12 cellular contexts compared by ENCODE assay signal in genomic region chr19:35122687-35123551, GRCh38. TPM values are rescaled to one million over a fixed set of nuclear protein-coding genes. Genes with fewer than 3 reads are reported as not detected.
DNase-seq lines count a peak whose midpoint lies in the region; ATAC-seq and TF ChIP-seq lines count a peak whose summit lies in the region.
"Had no signal": no experiment of that assay in that cellular context is flagged by ENCODE, and none has a peak within 500 bp of the region (broad histone marks: within the 10 kb centered on the region; RNA-seq: fewer than 3 reads in every experiment).

No MANE protein-coding gene starts in this region.

- no peaks in the 10 kb centered on the region for H3K9me3 ChIP-seq in NT2/D1 (ENCODE audit: insufficient read depth, low read length)
- H3K9me3 ChIP-seq in psoas muscle, result no peaks in the 10 kb centered on the region

- H3K36me3 Mint-ChIP-seq in activated CD4-positive, alpha-beta T cell treated with anti-CD3 and anti-CD28 coated beads, Interleukin-2, amount 10 ng/mL, durations not matched to agents 7 days and 5 days (ENCODE audit: low read depth), result no peaks in the 10 kb centered on the region

- CTCF ChIA-PET in activated CD4-positive, alpha-beta T cell treated with anti-CD3 and anti-CD28 coated beads, Interleukin-2, amount 10 ng/mL, durations not matched to agents 7 days and 5 days (lab: Charles Lee), result interaction anchor here (4.9 kb wide), 1 partner anchor 13 kb away, joined by 28 read pairs; the partner anchor contains the start of gene LGI4

- 70 to 76% (median 70%) methylated on average over 19 of the region's 19 CpGs for WGBS in psoas muscle, 3 donors

- intact Hi-C loops in psoas muscle (cut with DNase I), result no loop called here

- H3K27me3 ChIP-seq in NT2/D1 (ENCODE audit: insufficient read depth, insufficient read length), result no peaks in the 10 kb centered on the region
- no peaks in the 10 kb centered on the region for H3K27me3 ChIP-seq in psoas muscle (ENCODE audit: insufficient read depth in 3 of 3, low read length in 2 of 3)

- DNase-seq in NT2/D1 (ENCODE audit: low read depth, low spot score), result no peak
- peak; percentile 94 for DNase-seq in epithelial cell of esophagus (ENCODE audit: low read depth)
- no peak for DNase-seq in psoas muscle
- no peak for DNase-seq in COR-L47 (lab: John Stamatoyannopoulos, UW)
- DNase-seq in activated CD4-positive, alpha-beta T cell treated with anti-CD3 and anti-CD28 coated beads, Interleukin-2, amount 10 ng/mL, durations not matched to agents 7 days and 5 days, result no peak
- DNase-seq in NCI-H2227 treated with DMSO at 0.1 percent for 48 hours (lab: John Stamatoyannopoulos, UW), result no peak
- DNase-seq: activated CD4-positive, alpha-beta T cell treated with anti-CD3 and anti-CD28 coated beads for 36 hours; NCI-H187 had no signal

- POLR2A ChIA-PET in activated CD4-positive, alpha-beta T cell treated with anti-CD3 and anti-CD28 coated beads, Interleukin-2, amount 10 ng/mL, durations not matched to agents 7 days and 5 days (lab: Charles Lee), result no interaction called here

- peak overlapping the region; percentile 71 for H3K27ac ChIP-seq in 22Rv1
- peak overlapping the region; percentile 78 for H3K27ac ChIP-seq in psoas muscle

- peaks cover 16% of the 10 kb centered on the region for H3K4me1 Mint-ChIP-seq in activated CD4-positive, alpha-beta T cell treated with anti-CD3 and anti-CD28 coated beads, Interleukin-2, amount 10 ng/mL, durations not matched to agents 7 days and 5 days

- H3K4me3 Mint-ChIP-seq in activated CD4-positive, alpha-beta T cell treated with anti-CD3 and anti-CD28 coated beads, Interleukin-2, amount 10 ng/mL, durations not matched to agents 7 days and 5 days, result no peak overlapping the region

- no peaks in the 10 kb centered on the region for H3K27me3 Mint-ChIP-seq in activated CD4-positive, alpha-beta T cell treated with anti-CD3 and anti-CD28 coated beads, Interleukin-2, amount 10 ng/mL, durations not matched to agents 7 days and 5 days
- H3K27me3 Mint-ChIP-seq: activated CD4-positive, alpha-beta T cell treated with anti-CD3 and anti-CD28 coated beads for 36 hours; activated T-helper 17 cell treated with anti-CD3 and anti-CD28 coated beads, Interleukin-2, amount 50 U/mL, for 72 hours had no signal

- H3K36me3 ChIP-seq in NT2/D1 (ENCODE audit: insufficient read depth, insufficient read length, low read length), result no peaks in the 10 kb centered on the region
- H3K36me3 ChIP-seq in psoas muscle (ENCODE audit: insufficient read depth in 1 of 2, low read depth in 1 of 2), result no peaks in the 10 kb centered on the region

- H3K9me3 Mint-ChIP-seq in activated CD4-positive, alpha-beta T cell treated with anti-CD3 and anti-CD28 coated beads, Interleukin-2, amount 10 ng/mL, durations not matched to agents 7 days and 5 days, result no peaks in the 10 kb centered on the region
- H3K9me3 Mint-ChIP-seq: activated T-helper 17 cell treated with anti-CD3 and anti-CD28 coated beads, Interleukin-2, amount 50 U/mL, for 72 hours had no signal

- H3K9ac ChIP-seq in NT2/D1 (ENCODE audit: insufficient read length, low read depth), result peak overlapping the region; percentile 36

- H3K4me1 ChIP-seq in NT2/D1 (ENCODE audit: insufficient read depth, insufficient read length), result peaks cover 13% of the 10 kb centered on the region
- peaks cover 13% of the 10 kb centered on the region for H3K4me1 ChIP-seq in psoas muscle

- H3K4me3 ChIP-seq in NT2/D1 (ENCODE audit: insufficient read length, low read depth) (no peak overlapping the region), epithelial cell of esophagus (ENCODE audit: low read length) (no peak overlapping the region), psoas muscle (no peak overlapping the region)

- TF ChIP-seq CTCF in 22Rv1 (IDR thresholded peaks at IDR 0.05), result no peak
- TF ChIP-seq CTCF in epithelial cell of esophagus (IDR thresholded peaks at IDR 0.05; ENCODE audit: insufficient read depth, low read depth, low read length, missing control alignments), result no peak
- TF ChIP-seq CTCF in psoas muscle (IDR thresholded peaks at IDR 0.05), result no peak

- no peak for ATAC-seq in psoas muscle
- no peak for ATAC-seq in GM18520 (IDR thresholded peaks at IDR 0.05; ENCODE audit: unreplicated experiment)
- ATAC-seq: activated CD4-positive, alpha-beta T cell treated with anti-CD3 and anti-CD28 coated beads for 36 hours; activated T-helper 17 cell treated with anti-CD3 and anti-CD28 coated beads, Interleukin-2, amount 50 U/mL, for 72 hours had no signal

- H3K27ac Mint-ChIP-seq in activated CD4-positive, alpha-beta T cell treated with anti-CD3 and anti-CD28 coated beads, Interleukin-2, amount 10 ng/mL, durations not matched to agents 7 days and 5 days, result no peak overlapping the region
- H3K27ac Mint-ChIP-seq: activated CD4-positive, alpha-beta T cell treated with anti-CD3 and anti-CD28 coated beads for 36 hours had no signal

RNA-seq across cellular contexts. Expression of gene FXYD3, which starts 7.3 kb away (rescaled TPM):
- not detected for total RNA-seq in psoas muscle
- under 1 TPM; 0.10 to 0.38 (median 0.13) TPM for polyA plus RNA-seq in psoas muscle
- not detected for total RNA-seq in activated CD4-positive, alpha-beta T cell treated with anti-CD3 and anti-CD28 coated beads, Interleukin-2, amount 10 ng/mL, durations not matched to agents 7 days and 5 days
- total RNA-seq: activated CD4-positive, alpha-beta T cell treated with anti-CD3 and anti-CD28 coated beads for 36 hours; activated T-helper 17 cell treated with anti-CD3 and anti-CD28 coated beads, Interleukin-2, amount 50 U/mL, for 72 hours; epithelial cell of proximal tubule had no signal

RNA-seq across cellular contexts. Expression of gene LGI4, which starts 11.9 kb away (rescaled TPM):
- 10 to 100 TPM in 3 of 4 donors, 1 to 10 TPM in 1; 3.3 to 22.1 (median 17.3) TPM for total RNA-seq in psoas muscle
- polyA plus RNA-seq in psoas muscle, result 10 to 100 TPM in 1 of 3 donors, 1 to 10 TPM in 2; 3.2 to 17.1 (median 9.5) TPM
- under 1 TPM; 0.37 to 0.40 TPM for total RNA-seq in activated CD4-positive, alpha-beta T cell treated with anti-CD3 and anti-CD28 coated beads, Interleukin-2, amount 10 ng/mL, durations not matched to agents 7 days and 5 days
- total RNA-seq: epithelial cell of proximal tubule had no signal

RNA-seq across cellular contexts. Expression of gene FXYD1, which starts 15.7 kb away (rescaled TPM):
- total RNA-seq in psoas muscle, result 100 to 1,000 TPM; 409 to 860 (median 548) TPM
- polyA plus RNA-seq in psoas muscle, result 100 to 1,000 TPM; 210 to 581 (median 299) TPM
- 1 to 10 TPM; 1.0 to 1.8 TPM for total RNA-seq in activated CD4-positive, alpha-beta T cell treated with anti-CD3 and anti-CD28 coated beads, Interleukin-2, amount 10 ng/mL, durations not matched to agents 7 days and 5 days
- total RNA-seq: epithelial cell of proximal tubule had no signal

RNA-seq across cellular contexts. Expression of gene FXYD7, which starts 20.1 kb away (rescaled TPM):
- total RNA-seq in psoas muscle, result under 1 TPM in 3 of 4 donors, not detected in 1; 0.56 to 0.65 (median 0.58) TPM
- polyA plus RNA-seq in psoas muscle, result under 1 TPM in 1 of 3 donors, not detected in 2; 0.13 TPM
- 1 to 10 TPM; 4.5 to 5.0 TPM for total RNA-seq in activated CD4-positive, alpha-beta T cell treated with anti-CD3 and anti-CD28 coated beads, Interleukin-2, amount 10 ng/mL, durations not matched to agents 7 days and 5 days
- total RNA-seq: epithelial cell of proximal tubule had no signal

RNA-seq across cellular contexts. Expression of gene FXYD5, which starts 31.6 kb away (rescaled TPM):
- total RNA-seq in psoas muscle, result 10 to 100 TPM in 3 of 4 donors, 1 to 10 TPM in 1; 9.5 to 14.8 (median 11.7) TPM
- polyA plus RNA-seq in psoas muscle, result 10 to 100 TPM in 2 of 3 donors, 1 to 10 TPM in 1; 6.4 to 19.1 (median 11.5) TPM
- total RNA-seq in activated CD4-positive, alpha-beta T cell treated with anti-CD3 and anti-CD28 coated beads, Interleukin-2, amount 10 ng/mL, durations not matched to agents 7 days and 5 days, result 100 to 1,000 TPM; 455 to 524 TPM

Comparison
In these comparisons a context has a peak if more than half of its experiments do, and no peak if none do; other contexts are left out.
1. RNA of gene FXYD1, which starts 15.7 kb away (total RNA-seq): 409 to 860 TPM in psoas muscle; 1.0 to 1.8 TPM in activated CD4-positive, alpha-beta T cell treated with anti-CD3 and anti-CD28 coated beads, Interleukin-2, amount 10 ng/mL, durations not matched to agents 7 days and 5 days; every median in the first group is over 100 times any median in the second.